In genomic region chr3:198079771-198080520, GRCh38 we compare ENCODE assay signal across 8 cellular contexts.
DNase-seq lines count a peak whose midpoint lies in the region; ATAC-seq and TF ChIP-seq lines count a peak whose summit lies in the region.

No MANE protein-coding gene starts in this region.

- no peaks in the 10 kb centered on the region for H3K9me3 ChIP-seq in MM.1S (replicated peaks; ENCODE audit: insufficient read depth, low read length)
- peaks cover 3% of the 10 kb centered on the region for H3K9me3 ChIP-seq in trophoblast cell (ENCODE audit: insufficient read depth, low read depth, low read length)

- peak; percentile 44; the same call in 1 of the 2 replicates for TF ChIP-seq CTCF in MM.1S (IDR thresholded peaks at IDR 0.05; ENCODE audit: low read length)

- H3K4me3 ChIP-seq in MM.1S (ENCODE audit: low read length) (peak overlapping the region; percentile 58), trophoblast cell (ENCODE audit: low read depth, low read length) (peak overlapping the region; percentile 47)

- WGBS in trophoblast cell (ENCODE audit: extremely low coverage, insufficient coverage, insufficient read length): no CpG with 5 or more reads among the region's 47 CpGs

- no peak overlapping the region for H4K12ac ChIP-seq in trophoblast cell (ENCODE audit: low read depth, low read length)

- peaks cover 12% of the 10 kb centered on the region for H3K79me2 ChIP-seq in MM.1S (ENCODE audit: low read length)
- H3K79me2 ChIP-seq in trophoblast cell (ENCODE audit: control insufficient read depth, insufficient read depth, low read length, poor library complexity): no peaks in the 10 kb centered on the region

- H3K4me2 ChIP-seq in MM.1S (ENCODE audit: low read depth, low read length): peak overlapping the region; percentile 58
- H3K4me2 ChIP-seq in trophoblast cell (ENCODE audit: low read length): peak overlapping the region; percentile 96

- no peaks in the 10 kb centered on the region for H3K9me2 ChIP-seq in MM.1S (replicated peaks; ENCODE audit: insufficient read depth, low read length)

- no peak overlapping the region for H4K91ac ChIP-seq in trophoblast cell (ENCODE audit: low read depth, low read length)

- H3K36me3 ChIP-seq in MM.1S (replicated peaks; ENCODE audit: insufficient read depth, low read length) (no peaks in the 10 kb centered on the region), trophoblast cell (ENCODE audit: control insufficient read depth in 1 of 2, insufficient read depth in 2 of 2, low read length in 2 of 2) (no peaks in the 10 kb centered on the region)

- no peaks in the 10 kb centered on the region for H4K20me1 ChIP-seq in MM.1S (ENCODE audit: insufficient read depth, low read length)

- no peak overlapping the region for H2AK5ac ChIP-seq in trophoblast cell (ENCODE audit: low read length)

- H3K79me1 ChIP-seq in trophoblast cell (ENCODE audit: low read length): peaks cover 2% of the 10 kb centered on the region

- H3F3A ChIP-seq in MM.1S (ENCODE audit: insufficient read depth, low read length): peaks cover 14% of the 10 kb centered on the region

- no peak overlapping the region for H2BK12ac ChIP-seq in trophoblast cell (ENCODE audit: low read length)

- H4K8ac ChIP-seq in trophoblast cell (ENCODE audit: low read depth, low read length): no peak overlapping the region

- no peak overlapping the region for H3K23ac ChIP-seq in trophoblast cell (ENCODE audit: low read length)

- no peak for DNase-seq in activated CD4-positive, CD25-positive, alpha-beta regulatory T cell treated with anti-CD3 and anti-CD28 coated beads, Interleukin-2, amount 50 U/mL, for 72 hours
- DNase-seq in MM.1S: peak; percentile 64
- peak; percentile 73 to 74 for DNase-seq in activated T-cell treated with anti-CD3 and anti-CD28 coated beads, Interleukin-2, amount 50 U/mL, for 48 hours
- peak; percentile 17 for DNase-seq in germinal center (ENCODE audit: low spot score)
- DNase-seq in trophoblast cell: peak in 1 of 2 donors; percentile 29
- no peak for DNase-seq in NCI-H187 (lab: John Stamatoyannopoulos, UW)
- no peak for DNase-seq in NCI-H446 (lab: John Stamatoyannopoulos, UW)

- H3K4me1 ChIP-seq in MM.1S (ENCODE audit: low read length): peaks cover 11% of the 10 kb centered on the region; the same call in 1 of the 2 replicates
- H3K4me1 ChIP-seq in trophoblast cell (ENCODE audit: control insufficient read depth in 1 of 2, insufficient read depth in 2 of 2, low read length in 2 of 2): peaks cover 8% of the 10 kb centered on the region in 2 experiments

- peaks cover 24% of the 10 kb centered on the region for H3K27me3 ChIP-seq in MM.1S (replicated peaks; ENCODE audit: insufficient read depth, low read length)
- H3K27me3 ChIP-seq in trophoblast cell (ENCODE audit: insufficient read depth, low read length): peaks cover 15% of the 10 kb centered on the region

- no peak overlapping the region for H3K4ac ChIP-seq in trophoblast cell (ENCODE audit: low read depth, low read length)

- no peak overlapping the region for H3K14ac ChIP-seq in trophoblast cell (ENCODE audit: low read length)

- peak overlapping the region; percentile 93 for H2AFZ ChIP-seq in MM.1S (ENCODE audit: low read length)
- peak overlapping the region; percentile 81 for H2AFZ ChIP-seq in trophoblast cell (ENCODE audit: insufficient read depth, low read length, poor library complexity)

- peak; percentile 70 to 76 for ATAC-seq in activated CD4-positive, CD25-positive, alpha-beta regulatory T cell treated with anti-CD3 and anti-CD28 coated beads, Interleukin-2, amount 50 U/mL, for 24 hours

- peak overlapping the region; percentile 92 for H3K9ac ChIP-seq in MM.1S (ENCODE audit: low read length)
- no peak overlapping the region for H3K9ac ChIP-seq in trophoblast cell (ENCODE audit: low read length)

- no peak overlapping the region for H2BK5ac ChIP-seq in trophoblast cell (ENCODE audit: low read depth, low read length, poor library complexity)

- H3K27ac ChIP-seq in MM.1S (ENCODE audit: low read length) (peak overlapping the region; percentile 86), trophoblast cell (ENCODE audit: low read depth, low read length) (no peak overlapping the region)

- H2BK120ac ChIP-seq in trophoblast cell (ENCODE audit: insufficient read depth, low read length, poor library complexity): no peak overlapping the region

- H3K18ac ChIP-seq in trophoblast cell (ENCODE audit: low read length): no peak overlapping the region

Comparison
In these comparisons a context has a peak if more than half of its experiments do, and no peak if none do; other contexts are left out.
1. DNase-seq: peak in MM.1S (single experiment), activated T-cell treated with anti-CD3 and anti-CD28 coated beads, Interleukin-2, amount 50 U/mL, for 48 hours (2 of 2) and germinal center (single experiment); none in activated CD4-positive, CD25-positive, alpha-beta regulatory T cell treated with anti-CD3 and anti-CD28 coated beads, Interleukin-2, amount 50 U/mL, for 72 hours (single experiment), NCI-H187 (0 of 2) and NCI-H446 (0 of 2).